In genomic region chr1:198165927-198166647, GRCh38 we compare ENCODE assay signal across 9 cellular contexts. TPM values are rescaled to one million over a fixed set of nuclear protein-coding genes. Genes with fewer than 3 reads are reported as not detected.
A peak's percentile ranks its signal among the peaks of the same experiment; 100 is the strongest.
DNase-seq lines count a peak whose midpoint lies in the region; ATAC-seq and TF ChIP-seq lines count a peak whose summit lies in the region.
"Had no signal": no experiment of that assay in that cellular context is flagged by ENCODE, and none has a peak within 500 bp of the region (broad histone marks: within the 10 kb centered on the region; RNA-seq: fewer than 3 reads in every experiment).

No MANE protein-coding gene starts in this region.

- no peak overlapping the region for H3K4me3 ChIP-seq in lower leg skin (ENCODE audit: low read depth, poor library complexity, severe bottlenecking)

- TF ChIP-seq CTCF in lower leg skin (IDR thresholded peaks at IDR 0.05), result no peak

- no peak for TF ChIP-seq POLR2A in lower leg skin (IDR thresholded peaks at IDR 0.05)

- DNase-seq in activated CD4-positive, CD25-positive, alpha-beta regulatory T cell treated with anti-CD3 and anti-CD28 coated beads, Interleukin-2, amount 50 U/mL, for 72 hours, result no peak
- DNase-seq in activated T-helper 1 cell treated with anti-CD3 and anti-CD28 coated beads, Interleukin-12 subunit alpha, Interleukin-12 subunit beta, Interleukin-2, Interleukin-4 antibody, amounts not matched to agents 30 ng/mL and 10 ng/mL and 1 ng/mL, durations not matched to agents 14 hours and 24 hours and 36 hours (ENCODE audit: low spot score), result no peak
- DNase-seq in renal cortical epithelial cell (ENCODE audit: low read depth) (peak; percentile 78), lower leg skin (ENCODE audit: low spot score in 2 of 2) (no peak), NCI-H69 (lab: John Stamatoyannopoulos, UW) (no peak)
- no peak for DNase-seq in effector CD8-positive, alpha-beta T cell (lab: John Stamatoyannopoulos, UW)
- DNase-seq: NCI-H1092 treated with DMSO at 0.1 percent for 48 hours had no signal

- intact Hi-C loops in activated T-helper 1 cell treated with anti-CD3 and anti-CD28 coated beads, Interleukin-12 subunit alpha, Interleukin-12 subunit beta, Interleukin-2, Interleukin-4 antibody, amounts not matched to agents 30 ng/mL and 10 ng/mL and 1 ng/mL, durations not matched to agents 14 hours and 24 hours and 36 hours (cut with micrococcal nuclease), result loop anchor here (2.0 to 10.0 kb wide), 6 partner anchors 15 to 1059 kb away; no protein-coding TSS in a partner anchor
- intact Hi-C loops in lower leg skin (cut with DNase I; ENCODE audit: low total_unique reads), result no loop called here

- 80 to 81% methylated on average over 5 of the region's 5 CpGs for WGBS in lower leg skin, 2 donors

- H3K4me3 Mint-ChIP-seq in activated T-helper 1 cell treated with anti-CD3 and anti-CD28 coated beads, Interleukin-12 subunit alpha, Interleukin-12 subunit beta, Interleukin-2, Interleukin-4 antibody, amounts not matched to agents 30 ng/mL and 10 ng/mL and 1 ng/mL, durations not matched to agents 14 hours and 24 hours and 36 hours, result peak overlapping the region; percentile 76

- H3K36me3 Mint-ChIP-seq in activated T-helper 1 cell treated with anti-CD3 and anti-CD28 coated beads, Interleukin-12 subunit alpha, Interleukin-12 subunit beta, Interleukin-2, Interleukin-4 antibody, amounts not matched to agents 30 ng/mL and 10 ng/mL and 1 ng/mL, durations not matched to agents 14 hours and 24 hours and 36 hours (ENCODE audit: low read depth), result peaks cover 18% of the 10 kb centered on the region

- peaks cover 81% of the 10 kb centered on the region for H3K4me1 Mint-ChIP-seq in activated T-helper 1 cell treated with anti-CD3 and anti-CD28 coated beads, Interleukin-12 subunit alpha, Interleukin-12 subunit beta, Interleukin-2, Interleukin-4 antibody, amounts not matched to agents 30 ng/mL and 10 ng/mL and 1 ng/mL, durations not matched to agents 14 hours and 24 hours and 36 hours (ENCODE audit: low read depth)

- peak overlapping the region; percentile 98 for H3K27ac Mint-ChIP-seq in activated T-helper 1 cell treated with anti-CD3 and anti-CD28 coated beads, Interleukin-12 subunit alpha, Interleukin-12 subunit beta, Interleukin-2, Interleukin-4 antibody, amounts not matched to agents 30 ng/mL and 10 ng/mL and 1 ng/mL, durations not matched to agents 14 hours and 24 hours and 36 hours

- H3K27me3 Mint-ChIP-seq in activated T-helper 1 cell treated with anti-CD3 and anti-CD28 coated beads, Interleukin-12 subunit alpha, Interleukin-12 subunit beta, Interleukin-2, Interleukin-4 antibody, amounts not matched to agents 30 ng/mL and 10 ng/mL and 1 ng/mL, durations not matched to agents 14 hours and 24 hours and 36 hours (ENCODE audit: insufficient read depth), result no peaks in the 10 kb centered on the region

- H3K9me3 Mint-ChIP-seq in activated T-helper 1 cell treated with anti-CD3 and anti-CD28 coated beads, Interleukin-12 subunit alpha, Interleukin-12 subunit beta, Interleukin-2, Interleukin-4 antibody, amounts not matched to agents 30 ng/mL and 10 ng/mL and 1 ng/mL, durations not matched to agents 14 hours and 24 hours and 36 hours, result no peaks in the 10 kb centered on the region

- peak; percentile 55 for ATAC-seq in activated CD4-positive, CD25-positive, alpha-beta regulatory T cell treated with anti-CD3 and anti-CD28 coated beads, Interleukin-2, amount 50 U/mL, for 24 hours
- ATAC-seq in HG02852 (IDR thresholded peaks at IDR 0.05; ENCODE audit: unreplicated experiment), result peak; percentile 36

RNA-seq across cellular contexts. Expression of gene NEK7, which starts 9.3 kb away (rescaled TPM):
- total RNA-seq in activated T-helper 1 cell treated with anti-CD3 and anti-CD28 coated beads, Interleukin-12 subunit alpha, Interleukin-12 subunit beta, Interleukin-2, Interleukin-4 antibody, amounts not matched to agents 30 ng/mL and 10 ng/mL and 1 ng/mL, durations not matched to agents 14 hours and 24 hours and 36 hours, result 69.3 and 71.8 TPM in 2 replicates
- total RNA-seq in renal cortical epithelial cell, result 59.1 and 84.0 TPM in 2 replicates
- total RNA-seq in lower leg skin, result 10 to 100 TPM; 50.4 to 71.6 (median 57.3) TPM
